ENCODE assay signal across 14 cellular contexts in genomic region chr2:45843136-45843535, GRCh38.
DNase-seq lines count a peak whose midpoint lies in the region; ATAC-seq and TF ChIP-seq lines count a peak whose summit lies in the region.
"Had no signal": no experiment of that assay in that cellular context is flagged by ENCODE, and none has a peak within 500 bp of the region (broad histone marks: within the 10 kb centered on the region; RNA-seq: fewer than 3 reads in every experiment).

No MANE protein-coding gene starts in this region.

- H3K4me3 ChIP-seq in NB4 (ENCODE audit: low read depth, low read length) = peak overlapping the region; percentile 13
- H3K4me3 ChIP-seq: gastrocnemius medialis, skin epidermis had no signal

- no peaks in the 10 kb centered on the region for H3K9me3 Mint-ChIP-seq in activated T-cell treated with anti-CD3 and anti-CD28 coated beads, Interleukin-2, amount 50 U/mL, for 72 hours
- H3K9me3 Mint-ChIP-seq in activated T-cell treated with anti-CD3 and anti-CD28 coated beads, Interleukin-2, amount 50 U/mL, for 4 hours = no peaks in the 10 kb centered on the region
- H3K9me3 Mint-ChIP-seq in stimulated activated effector memory CD8-positive, alpha-beta T cell treated with anti-CD3 and anti-CD28 coated beads, Interleukin-12 subunit alpha, Interleukin-12 subunit beta, amount 100 ng/mL, for 72 hours = no peaks in the 10 kb centered on the region
- H3K9me3 Mint-ChIP-seq in nephron progenitor cell (no peaks in the 10 kb centered on the region), type B pancreatic cell (no peaks in the 10 kb centered on the region)

- H3K4me3 Mint-ChIP-seq in activated T-cell treated with anti-CD3 and anti-CD28 coated beads, Interleukin-2, amount 50 U/mL, for 72 hours = peak overlapping the region; percentile 6 to 56
- H3K4me3 Mint-ChIP-seq in activated T-cell treated with anti-CD3 and anti-CD28 coated beads, Interleukin-2, amount 50 U/mL, for 4 hours = no peak overlapping the region
- H3K4me3 Mint-ChIP-seq in stimulated activated effector memory CD8-positive, alpha-beta T cell treated with anti-CD3 and anti-CD28 coated beads, Interleukin-12 subunit alpha, Interleukin-12 subunit beta, amount 100 ng/mL, for 72 hours = no peak overlapping the region
- H3K4me3 Mint-ChIP-seq in nephron progenitor cell (no peak overlapping the region), type B pancreatic cell (no peak overlapping the region)

- TF ChIP-seq POLR2A in NB4 (IDR thresholded peaks at IDR 0.05; ENCODE audit: extremely low read depth, insufficient read length) = no peak

- DNase-seq in activated T-cell treated with anti-CD3 and anti-CD28 coated beads, Interleukin-2, amount 50 U/mL, for 72 hours = no peak
- DNase-seq in activated T-cell treated with anti-CD3 and anti-CD28 coated beads, Interleukin-2, amount 50 U/mL, for 4 hours = no peak
- DNase-seq in NB4 (ENCODE audit: low read depth) = peak; percentile 89
- DNase-seq in stimulated activated effector memory CD8-positive, alpha-beta T cell treated with anti-CD3 and anti-CD28 coated beads, Interleukin-12 subunit alpha, Interleukin-12 subunit beta, amount 100 ng/mL, for 72 hours (ENCODE audit: low spot score in 2 of 2) = no peak
- no peak for DNase-seq in nephron progenitor cell
- DNase-seq in NCI-H2029 (lab: John Stamatoyannopoulos, UW) = no peak
- no peak for DNase-seq in type B pancreatic cell (ENCODE audit: extremely low spot score, unreplicated experiment)
- DNase-seq: activated CD8-positive, alpha-beta memory T cell treated with anti-CD3 and anti-CD28 coated beads, Interleukin-2, amount 50 U/mL, for 48 hours; gastrocnemius medialis; mammary epithelial cell; NCI-H1105 treated with DMSO at 0.1 percent for 48 hours; stimulated activated naive CD8-positive, alpha-beta T cell treated with anti-CD3 and anti-CD28 coated beads, Interleukin-15, Interleukin-2, amounts not matched to agents 100 U/mL and 50 U/mL, for 24 hours had no signal

- H3K27ac Mint-ChIP-seq in activated T-cell treated with anti-CD3 and anti-CD28 coated beads, Interleukin-2, amount 50 U/mL, for 72 hours = no peak overlapping the region
- peak overlapping the region; percentile 21 for H3K27ac Mint-ChIP-seq in stimulated activated effector memory CD8-positive, alpha-beta T cell treated with anti-CD3 and anti-CD28 coated beads, Interleukin-12 subunit alpha, Interleukin-12 subunit beta, amount 100 ng/mL, for 72 hours
- H3K27ac Mint-ChIP-seq in nephron progenitor cell = no peak overlapping the region
- H3K27ac Mint-ChIP-seq in type B pancreatic cell = no peak overlapping the region

- H3K27me3 Mint-ChIP-seq in activated T-cell treated with anti-CD3 and anti-CD28 coated beads, Interleukin-2, amount 50 U/mL, for 72 hours (ENCODE audit: low read depth) = no peaks in the 10 kb centered on the region
- no peaks in the 10 kb centered on the region for H3K27me3 Mint-ChIP-seq in activated T-cell treated with anti-CD3 and anti-CD28 coated beads, Interleukin-2, amount 50 U/mL, for 4 hours (ENCODE audit: low read depth)
- peaks cover 7% of the 10 kb centered on the region for H3K27me3 Mint-ChIP-seq in nephron progenitor cell (ENCODE audit: low read depth, poor library complexity)
- peaks cover 9% of the 10 kb centered on the region for H3K27me3 Mint-ChIP-seq in type B pancreatic cell

- TF ChIP-seq CTCF in NB4 (IDR thresholded peaks at IDR 0.05; ENCODE audit: low read depth, low read length) (no peak), nephron progenitor cell (IDR thresholded peaks at IDR 0.05) (no peak), type B pancreatic cell (conservative IDR thresholded peaks at IDR 0.05) (no peak)

- no peaks in the 10 kb centered on the region for H3K36me3 Mint-ChIP-seq in activated T-cell treated with anti-CD3 and anti-CD28 coated beads, Interleukin-2, amount 50 U/mL, for 72 hours (ENCODE audit: insufficient read depth in 2 of 2)
- peaks cover 12% of the 10 kb centered on the region for H3K36me3 Mint-ChIP-seq in activated T-cell treated with anti-CD3 and anti-CD28 coated beads, Interleukin-2, amount 50 U/mL, for 4 hours (ENCODE audit: insufficient read depth)
- H3K36me3 Mint-ChIP-seq in stimulated activated effector memory CD8-positive, alpha-beta T cell treated with anti-CD3 and anti-CD28 coated beads, Interleukin-12 subunit alpha, Interleukin-12 subunit beta, amount 100 ng/mL, for 72 hours = no peaks in the 10 kb centered on the region
- H3K36me3 Mint-ChIP-seq in nephron progenitor cell (ENCODE audit: low read depth) (no peaks in the 10 kb centered on the region), type B pancreatic cell (peaks cover 7% of the 10 kb centered on the region)

- peaks cover 41% of the 10 kb centered on the region for H3K4me1 Mint-ChIP-seq in activated T-cell treated with anti-CD3 and anti-CD28 coated beads, Interleukin-2, amount 50 U/mL, for 72 hours (ENCODE audit: low read depth)
- peaks cover 23% of the 10 kb centered on the region for H3K4me1 Mint-ChIP-seq in activated T-cell treated with anti-CD3 and anti-CD28 coated beads, Interleukin-2, amount 50 U/mL, for 4 hours (ENCODE audit: low read depth)
- peaks cover 31% of the 10 kb centered on the region for H3K4me1 Mint-ChIP-seq in stimulated activated effector memory CD8-positive, alpha-beta T cell treated with anti-CD3 and anti-CD28 coated beads, Interleukin-12 subunit alpha, Interleukin-12 subunit beta, amount 100 ng/mL, for 72 hours
- peaks cover 30% of the 10 kb centered on the region for H3K4me1 Mint-ChIP-seq in nephron progenitor cell
- peaks cover 33% of the 10 kb centered on the region for H3K4me1 Mint-ChIP-seq in type B pancreatic cell (ENCODE audit: unreplicated experiment)

- ATAC-seq in activated T-cell treated with anti-CD3 and anti-CD28 coated beads, Interleukin-2, amount 50 U/mL, for 72 hours (replicated peaks in 1 of 2) = no peak
- no peak for ATAC-seq in activated T-cell treated with anti-CD3 and anti-CD28 coated beads, Interleukin-2, amount 50 U/mL, for 4 hours
- peak; percentile 65 for ATAC-seq in HG02642 (IDR thresholded peaks at IDR 0.05; ENCODE audit: poor library complexity, unreplicated experiment)
- ATAC-seq in stimulated activated effector memory CD8-positive, alpha-beta T cell treated with anti-CD3 and anti-CD28 coated beads, Interleukin-12 subunit alpha, Interleukin-12 subunit beta, amount 100 ng/mL, for 72 hours = no peak
- ATAC-seq: gastrocnemius medialis; stimulated activated naive CD8-positive, alpha-beta T cell treated with anti-CD3 and anti-CD28 coated beads, Interleukin-15, Interleukin-2, amounts not matched to agents 100 U/mL and 50 U/mL, for 24 hours had no signal

Comparison
In these comparisons a context has a peak if more than half of its experiments do, and no peak if none do; other contexts are left out.
1. H3K4me3 Mint-ChIP-seq: peak in activated T-cell treated with anti-CD3 and anti-CD28 coated beads, Interleukin-2, amount 50 U/mL, for 72 hours (2 of 2); none in activated T-cell treated with anti-CD3 and anti-CD28 coated beads, Interleukin-2, amount 50 U/mL, for 4 hours (single experiment), stimulated activated effector memory CD8-positive, alpha-beta T cell treated with anti-CD3 and anti-CD28 coated beads, Interleukin-12 subunit alpha, Interleukin-12 subunit beta, amount 100 ng/mL, for 72 hours (single experiment), nephron progenitor cell (single experiment) and type B pancreatic cell (single experiment).